ENCODE assay signal across 1 cellular context in the genomic region with DNA sequence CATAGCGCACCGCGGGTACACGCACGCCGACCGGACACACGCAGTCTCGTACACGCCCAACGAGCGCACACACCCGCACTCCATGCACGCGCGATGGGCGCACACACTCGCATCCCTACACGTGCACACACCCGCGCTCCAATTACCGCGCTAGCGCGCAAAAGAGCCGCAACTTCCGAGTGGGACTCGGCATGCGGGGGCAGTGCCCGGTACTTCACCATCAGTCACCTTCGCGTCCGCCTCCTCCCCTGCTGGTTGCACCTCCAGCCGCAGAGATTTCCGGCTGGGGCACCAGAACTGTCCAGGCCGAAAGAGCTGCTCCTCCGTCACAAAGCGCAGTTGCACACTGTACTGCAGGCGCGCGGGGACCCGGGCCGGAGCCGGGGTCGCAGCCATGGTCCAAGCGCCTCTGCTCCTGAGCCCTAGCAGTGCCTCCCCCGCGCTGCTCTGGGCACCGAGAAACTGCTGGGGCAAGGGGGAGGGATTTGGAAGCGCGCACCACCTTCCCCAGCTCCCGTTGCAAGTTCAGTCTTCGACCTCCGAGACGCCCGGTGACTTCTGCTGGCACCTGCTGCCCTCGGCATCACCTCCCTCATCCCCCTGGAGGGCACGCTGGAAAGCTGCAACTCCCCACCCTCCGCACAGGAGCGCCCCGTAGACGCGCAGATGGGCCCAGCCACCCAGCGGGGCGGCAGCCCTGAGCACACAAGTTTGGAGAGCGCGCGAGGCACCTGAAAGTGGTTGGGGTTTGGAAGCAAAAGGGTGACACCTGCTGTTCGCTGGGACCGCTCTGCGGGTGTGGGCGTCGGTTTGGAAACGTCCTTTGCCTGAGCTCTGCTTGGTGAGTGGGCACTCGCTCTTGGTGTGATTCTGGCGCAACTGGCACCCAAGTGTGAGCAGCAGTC.
TF ChIP-seq lines count a peak whose summit lies in the region.

No MANE protein-coding gene starts in this region.

TF ChIP-seq in HepG2, 621 proteins besides CTCF, POLR2A, EP300 and RAD21 (continued from another document and continues in another):
- TF ChIP-seq, protein P1, sequence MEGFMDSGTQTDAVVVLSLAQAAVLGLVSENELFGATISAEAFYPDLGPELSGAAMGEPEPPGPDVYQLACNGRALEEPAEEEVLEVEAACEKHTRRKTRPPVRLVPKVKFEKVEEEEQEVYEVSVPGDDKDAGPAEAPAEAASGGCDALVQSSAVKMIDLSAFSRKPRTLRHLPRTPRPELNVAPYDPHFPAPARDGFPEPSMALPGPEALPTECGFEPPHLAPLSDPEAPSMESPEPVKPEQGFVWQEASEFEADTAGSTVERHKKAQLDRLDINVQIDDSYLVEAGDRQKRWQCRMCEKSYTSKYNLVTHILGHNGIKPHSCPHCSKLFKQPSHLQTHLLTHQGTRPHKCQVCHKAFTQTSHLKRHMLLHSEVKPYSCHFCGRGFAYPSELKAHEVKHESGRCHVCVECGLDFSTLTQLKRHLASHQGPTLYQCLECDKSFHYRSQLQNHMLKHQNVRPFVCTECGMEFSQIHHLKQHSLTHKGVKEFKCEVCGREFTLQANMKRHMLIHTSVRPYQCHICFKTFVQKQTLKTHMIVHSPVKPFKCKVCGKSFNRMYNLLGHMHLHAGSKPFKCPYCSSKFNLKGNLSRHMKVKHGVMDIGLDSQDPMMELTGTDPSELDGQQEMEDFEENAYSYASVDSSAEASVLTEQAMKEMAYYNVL (CRISPR knock-in tag; IDR thresholded peaks at IDR 0.05; ENCODE audit: borderline replicate concordance): 0 out of 2 replicates have a peak, but pooled peaks have one; percentile 44
- no peak for TF ChIP-seq KDM6A (CRISPR knock-in tag; IDR thresholded peaks at IDR 0.05; ENCODE audit: low read depth)
- no peak for TF ChIP-seq ATM (IDR thresholded peaks at IDR 0.05; ENCODE audit: borderline replicate concordance)
- TF ChIP-seq ZNF616 (CRISPR knock-in tag; IDR thresholded peaks at IDR 0.05; ENCODE audit: low read depth): no peak
- TF ChIP-seq, protein P2, sequence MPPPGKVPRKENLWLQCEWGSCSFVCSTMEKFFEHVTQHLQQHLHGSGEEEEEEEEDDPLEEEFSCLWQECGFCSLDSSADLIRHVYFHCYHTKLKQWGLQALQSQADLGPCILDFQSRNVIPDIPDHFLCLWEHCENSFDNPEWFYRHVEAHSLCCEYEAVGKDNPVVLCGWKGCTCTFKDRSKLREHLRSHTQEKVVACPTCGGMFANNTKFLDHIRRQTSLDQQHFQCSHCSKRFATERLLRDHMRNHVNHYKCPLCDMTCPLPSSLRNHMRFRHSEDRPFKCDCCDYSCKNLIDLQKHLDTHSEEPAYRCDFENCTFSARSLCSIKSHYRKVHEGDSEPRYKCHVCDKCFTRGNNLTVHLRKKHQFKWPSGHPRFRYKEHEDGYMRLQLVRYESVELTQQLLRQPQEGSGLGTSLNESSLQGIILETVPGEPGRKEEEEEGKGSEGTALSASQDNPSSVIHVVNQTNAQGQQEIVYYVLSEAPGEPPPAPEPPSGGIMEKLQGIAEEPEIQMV (CRISPR knock-in tag; IDR thresholded peaks at IDR 0.05; ENCODE audit: low read depth): no peak
- no peak; the same call in 1 of the 2 replicates for TF ChIP-seq FOXO1 (CRISPR knock-in tag; IDR thresholded peaks at IDR 0.05)
- TF ChIP-seq ZNF460 (CRISPR knock-in tag; IDR thresholded peaks at IDR 0.05; ENCODE audit: borderline replicate concordance): no peak
- no peak for TF ChIP-seq ZNF12 (CRISPR knock-in tag; IDR thresholded peaks at IDR 0.05)
- no peak for TF ChIP-seq HNRNPL (IDR thresholded peaks at IDR 0.05; ENCODE audit: low read depth, low read length)
- TF ChIP-seq, protein P3, sequence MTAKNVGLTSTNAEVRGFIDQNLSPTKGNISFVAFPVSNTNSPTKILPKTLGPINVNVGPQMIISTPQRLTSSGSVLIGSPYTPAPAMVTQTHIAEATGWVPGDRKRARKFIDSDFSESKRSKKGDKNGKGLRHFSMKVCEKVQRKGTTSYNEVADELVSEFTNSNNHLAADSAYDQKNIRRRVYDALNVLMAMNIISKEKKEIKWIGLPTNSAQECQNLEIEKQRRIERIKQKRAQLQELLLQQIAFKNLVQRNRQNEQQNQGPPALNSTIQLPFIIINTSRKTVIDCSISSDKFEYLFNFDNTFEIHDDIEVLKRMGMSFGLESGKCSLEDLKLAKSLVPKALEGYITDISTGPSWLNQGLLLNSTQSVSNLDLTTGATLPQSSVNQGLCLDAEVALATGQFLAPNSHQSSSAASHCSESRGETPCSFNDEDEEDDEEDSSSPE (CRISPR knock-in tag; IDR thresholded peaks at IDR 0.05): no peak
- no peak for TF ChIP-seq NR2F1 (CRISPR knock-in tag; IDR thresholded peaks at IDR 0.05)
- TF ChIP-seq ZFP1 (CRISPR knock-in tag; IDR thresholded peaks at IDR 0.05): no peak
- TF ChIP-seq BRD4 (CRISPR knock-in tag; IDR thresholded peaks at IDR 0.05): no peak; the same call in 1 of the 2 replicates
- TF ChIP-seq, protein P4, sequence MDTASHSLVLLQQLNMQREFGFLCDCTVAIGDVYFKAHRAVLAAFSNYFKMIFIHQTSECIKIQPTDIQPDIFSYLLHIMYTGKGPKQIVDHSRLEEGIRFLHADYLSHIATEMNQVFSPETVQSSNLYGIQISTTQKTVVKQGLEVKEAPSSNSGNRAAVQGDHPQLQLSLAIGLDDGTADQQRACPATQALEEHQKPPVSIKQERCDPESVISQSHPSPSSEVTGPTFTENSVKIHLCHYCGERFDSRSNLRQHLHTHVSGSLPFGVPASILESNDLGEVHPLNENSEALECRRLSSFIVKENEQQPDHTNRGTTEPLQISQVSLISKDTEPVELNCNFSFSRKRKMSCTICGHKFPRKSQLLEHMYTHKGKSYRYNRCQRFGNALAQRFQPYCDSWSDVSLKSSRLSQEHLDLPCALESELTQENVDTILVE (CRISPR knock-in tag; IDR thresholded peaks at IDR 0.05): no peak
- TF ChIP-seq PRPF4 (IDR thresholded peaks at IDR 0.05; ENCODE audit: low read depth, low read length, poor library complexity, severe bottlenecking): no peak
- TF ChIP-seq, protein P5, sequence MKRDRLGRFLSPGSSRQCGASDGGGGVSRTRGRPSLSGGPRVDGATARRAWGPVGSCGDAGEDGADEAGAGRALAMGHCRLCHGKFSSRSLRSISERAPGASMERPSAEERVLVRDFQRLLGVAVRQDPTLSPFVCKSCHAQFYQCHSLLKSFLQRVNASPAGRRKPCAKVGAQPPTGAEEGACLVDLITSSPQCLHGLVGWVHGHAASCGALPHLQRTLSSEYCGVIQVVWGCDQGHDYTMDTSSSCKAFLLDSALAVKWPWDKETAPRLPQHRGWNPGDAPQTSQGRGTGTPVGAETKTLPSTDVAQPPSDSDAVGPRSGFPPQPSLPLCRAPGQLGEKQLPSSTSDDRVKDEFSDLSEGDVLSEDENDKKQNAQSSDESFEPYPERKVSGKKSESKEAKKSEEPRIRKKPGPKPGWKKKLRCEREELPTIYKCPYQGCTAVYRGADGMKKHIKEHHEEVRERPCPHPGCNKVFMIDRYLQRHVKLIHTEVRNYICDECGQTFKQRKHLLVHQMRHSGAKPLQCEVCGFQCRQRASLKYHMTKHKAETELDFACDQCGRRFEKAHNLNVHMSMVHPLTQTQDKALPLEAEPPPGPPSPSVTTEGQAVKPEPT (CRISPR knock-in tag; IDR thresholded peaks at IDR 0.05; ENCODE audit: low read depth): no peak
- no peak for TF ChIP-seq KLF16 (CRISPR knock-in tag; IDR thresholded peaks at IDR 0.05)
- TF ChIP-seq, protein P6, sequence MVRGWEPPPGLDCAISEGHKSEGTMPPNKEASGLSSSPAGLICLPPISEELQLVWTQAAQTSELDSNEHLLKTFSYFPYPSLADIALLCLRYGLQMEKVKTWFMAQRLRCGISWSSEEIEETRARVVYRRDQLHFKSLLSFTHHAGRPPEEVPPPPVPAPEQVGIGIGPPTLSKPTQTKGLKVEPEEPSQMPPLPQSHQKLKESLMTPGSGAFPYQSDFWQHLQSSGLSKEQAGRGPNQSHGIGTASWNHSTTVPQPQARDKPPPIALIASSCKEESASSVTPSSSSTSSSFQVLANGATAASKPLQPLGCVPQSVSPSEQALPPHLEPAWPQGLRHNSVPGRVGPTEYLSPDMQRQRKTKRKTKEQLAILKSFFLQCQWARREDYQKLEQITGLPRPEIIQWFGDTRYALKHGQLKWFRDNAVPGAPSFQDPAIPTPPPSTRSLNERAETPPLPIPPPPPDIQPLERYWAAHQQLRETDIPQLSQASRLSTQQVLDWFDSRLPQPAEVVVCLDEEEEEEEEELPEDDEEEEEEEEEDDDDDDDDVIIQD (CRISPR knock-in tag; IDR thresholded peaks at IDR 0.05; ENCODE audit: low read depth): no peak
- TF ChIP-seq KLF13 (CRISPR knock-in tag; IDR thresholded peaks at IDR 0.05): peak; percentile 47; the same call in 1 of the 2 replicates
- TF ChIP-seq, protein P7, sequence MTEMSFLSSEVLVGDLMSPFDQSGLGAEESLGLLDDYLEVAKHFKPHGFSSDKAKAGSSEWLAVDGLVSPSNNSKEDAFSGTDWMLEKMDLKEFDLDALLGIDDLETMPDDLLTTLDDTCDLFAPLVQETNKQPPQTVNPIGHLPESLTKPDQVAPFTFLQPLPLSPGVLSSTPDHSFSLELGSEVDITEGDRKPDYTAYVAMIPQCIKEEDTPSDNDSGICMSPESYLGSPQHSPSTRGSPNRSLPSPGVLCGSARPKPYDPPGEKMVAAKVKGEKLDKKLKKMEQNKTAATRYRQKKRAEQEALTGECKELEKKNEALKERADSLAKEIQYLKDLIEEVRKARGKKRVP (CRISPR knock-in tag; IDR thresholded peaks at IDR 0.05): no peak
- TF ChIP-seq HCFC1 (IDR thresholded peaks at IDR 0.05; ENCODE audit: low read depth, low read length): no peak
- no peak for TF ChIP-seq ZSCAN22 (CRISPR knock-in tag; IDR thresholded peaks at IDR 0.05)
- TF ChIP-seq ISL2 (CRISPR knock-in tag; IDR thresholded peaks at IDR 0.05): no peak
- TF ChIP-seq MAFK (conservative IDR thresholded peaks at IDR 0.05 in 1 of 2, IDR thresholded peaks at IDR 0.05 in 1 of 2; ENCODE audit: low read length in 2 of 2): no peak
- TF ChIP-seq AGO1 (IDR thresholded peaks at IDR 0.05; ENCODE audit: low read depth, low read length, poor library complexity, severe bottlenecking): no peak
- no peak; the same call in 1 of the 2 replicates for TF ChIP-seq ZIK1 (CRISPR knock-in tag; IDR thresholded peaks at IDR 0.05; ENCODE audit: borderline replicate concordance, low read depth)
- TF ChIP-seq ZNF33B (CRISPR knock-in tag; IDR thresholded peaks at IDR 0.05): no peak
- no peak for TF ChIP-seq THYN1 (CRISPR knock-in tag; IDR thresholded peaks at IDR 0.05; ENCODE audit: borderline replicate concordance, low read depth)
- TF ChIP-seq GATAD2A (CRISPR knock-in tag; IDR thresholded peaks at IDR 0.05): no peak
- TF ChIP-seq ZNF260 (CRISPR knock-in tag; IDR thresholded peaks at IDR 0.05; ENCODE audit: borderline replicate concordance, low read depth): no peak
- TF ChIP-seq, protein P8, sequence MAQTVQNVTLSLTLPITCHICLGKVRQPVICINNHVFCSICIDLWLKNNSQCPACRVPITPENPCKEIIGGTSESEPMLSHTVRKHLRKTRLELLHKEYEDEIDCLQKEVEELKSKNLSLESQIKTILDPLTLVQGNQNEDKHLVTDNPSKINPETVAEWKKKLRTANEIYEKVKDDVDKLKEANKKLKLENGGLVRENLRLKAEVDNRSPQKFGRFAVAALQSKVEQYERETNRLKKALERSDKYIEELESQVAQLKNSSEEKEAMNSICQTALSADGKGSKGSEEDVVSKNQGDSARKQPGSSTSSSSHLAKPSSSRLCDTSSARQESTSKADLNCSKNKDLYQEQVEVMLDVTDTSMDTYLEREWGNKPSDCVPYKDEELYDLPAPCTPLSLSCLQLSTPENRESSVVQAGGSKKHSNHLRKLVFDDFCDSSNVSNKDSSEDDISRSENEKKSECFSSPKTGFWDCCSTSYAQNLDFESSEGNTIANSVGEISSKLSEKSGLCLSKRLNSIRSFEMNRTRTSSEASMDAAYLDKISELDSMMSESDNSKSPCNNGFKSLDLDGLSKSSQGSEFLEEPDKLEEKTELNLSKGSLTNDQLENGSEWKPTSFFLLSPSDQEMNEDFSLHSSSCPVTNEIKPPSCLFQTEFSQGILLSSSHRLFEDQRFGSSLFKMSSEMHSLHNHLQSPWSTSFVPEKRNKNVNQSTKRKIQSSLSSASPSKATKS (CRISPR knock-in tag; IDR thresholded peaks at IDR 0.05): no peak
- no peak for TF ChIP-seq SNRNP70 (IDR thresholded peaks at IDR 0.05; ENCODE audit: low read depth, low read length)
- TF ChIP-seq, protein P9, sequence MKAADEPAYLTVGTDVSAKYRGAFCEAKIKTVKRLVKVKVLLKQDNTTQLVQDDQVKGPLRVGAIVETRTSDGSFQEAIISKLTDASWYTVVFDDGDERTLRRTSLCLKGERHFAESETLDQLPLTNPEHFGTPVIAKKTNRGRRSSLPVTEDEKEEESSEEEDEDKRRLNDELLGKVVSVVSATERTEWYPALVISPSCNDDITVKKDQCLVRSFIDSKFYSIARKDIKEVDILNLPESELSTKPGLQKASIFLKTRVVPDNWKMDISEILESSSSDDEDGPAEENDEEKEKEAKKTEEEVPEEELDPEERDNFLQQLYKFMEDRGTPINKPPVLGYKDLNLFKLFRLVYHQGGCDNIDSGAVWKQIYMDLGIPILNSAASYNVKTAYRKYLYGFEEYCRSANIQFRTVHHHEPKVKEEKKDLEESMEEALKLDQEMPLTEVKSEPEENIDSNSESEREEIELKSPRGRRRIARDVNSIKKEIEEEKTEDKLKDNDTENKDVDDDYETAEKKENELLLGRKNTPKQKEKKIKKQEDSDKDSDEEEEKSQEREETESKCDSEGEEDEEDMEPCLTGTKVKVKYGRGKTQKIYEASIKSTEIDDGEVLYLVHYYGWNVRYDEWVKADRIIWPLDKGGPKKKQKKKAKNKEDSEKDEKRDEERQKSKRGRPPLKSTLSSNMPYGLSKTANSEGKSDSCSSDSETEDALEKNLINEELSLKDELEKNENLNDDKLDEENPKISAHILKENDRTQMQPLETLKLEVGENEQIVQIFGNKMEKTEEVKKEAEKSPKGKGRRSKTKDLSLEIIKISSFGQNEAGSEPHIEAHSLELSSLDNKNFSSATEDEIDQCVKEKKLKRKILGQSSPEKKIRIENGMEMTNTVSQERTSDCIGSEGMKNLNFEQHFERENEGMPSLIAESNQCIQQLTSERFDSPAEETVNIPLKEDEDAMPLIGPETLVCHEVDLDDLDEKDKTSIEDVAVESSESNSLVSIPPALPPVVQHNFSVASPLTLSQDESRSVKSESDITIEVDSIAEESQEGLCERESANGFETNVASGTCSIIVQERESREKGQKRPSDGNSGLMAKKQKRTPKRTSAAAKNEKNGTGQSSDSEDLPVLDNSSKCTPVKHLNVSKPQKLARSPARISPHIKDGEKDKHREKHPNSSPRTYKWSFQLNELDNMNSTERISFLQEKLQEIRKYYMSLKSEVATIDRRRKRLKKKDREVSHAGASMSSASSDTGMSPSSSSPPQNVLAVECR (CRISPR knock-in tag; IDR thresholded peaks at IDR 0.05; ENCODE audit: borderline replicate concordance): no peak; the same call in 1 of the 2 replicates
- no peak for TF ChIP-seq MIER3 (CRISPR knock-in tag; IDR thresholded peaks at IDR 0.05; ENCODE audit: borderline replicate concordance)
- TF ChIP-seq, protein P10, sequence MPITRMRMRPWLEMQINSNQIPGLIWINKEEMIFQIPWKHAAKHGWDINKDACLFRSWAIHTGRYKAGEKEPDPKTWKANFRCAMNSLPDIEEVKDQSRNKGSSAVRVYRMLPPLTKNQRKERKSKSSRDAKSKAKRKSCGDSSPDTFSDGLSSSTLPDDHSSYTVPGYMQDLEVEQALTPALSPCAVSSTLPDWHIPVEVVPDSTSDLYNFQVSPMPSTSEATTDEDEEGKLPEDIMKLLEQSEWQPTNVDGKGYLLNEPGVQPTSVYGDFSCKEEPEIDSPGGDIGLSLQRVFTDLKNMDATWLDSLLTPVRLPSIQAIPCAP (CRISPR knock-in tag; IDR thresholded peaks at IDR 0.05; ENCODE audit: low read depth): no peak
- no peak for TF ChIP-seq ZNF292 (CRISPR knock-in tag; IDR thresholded peaks at IDR 0.05; ENCODE audit: borderline replicate concordance, low read depth)
- TF ChIP-seq RELA (CRISPR knock-in tag; IDR thresholded peaks at IDR 0.05): no peak
- TF ChIP-seq FIP1L1 (IDR thresholded peaks at IDR 0.05; ENCODE audit: borderline replicate concordance, insufficient read depth, low read depth, low read length): no peak
